In genomic region chr3:134485620-134486576, GRCh38 we compare ENCODE assay signal across 8 cellular contexts. TPM values are rescaled to one million over a fixed set of nuclear protein-coding genes. Genes with fewer than 3 reads are reported as not detected.
A peak's percentile ranks its signal among the peaks of the same experiment; 100 is the strongest.
DNase-seq lines count a peak whose midpoint lies in the region; ATAC-seq and TF ChIP-seq lines count a peak whose summit lies in the region.

Gene ANAPC13, minus strand, starts transcription at chr3:134485985. Its CDS starts 3,081 bp downstream, at chr3:134482904.
Gene CEP63, plus strand, starts transcription at chr3:134486057. Its CDS starts 9,264 bp downstream, at chr3:134495321.

- ATAC-seq in GM21717 (IDR thresholded peaks at IDR 0.05; ENCODE audit: unreplicated experiment), result peak; percentile 80

- no peaks in the 10 kb centered on the region for H3K27me3 Mint-ChIP-seq in activated T-cell treated with anti-CD3 and anti-CD28 coated beads, Interleukin-2, amount 50 U/mL, for 24 hours

- in situ Hi-C loops in KBM-7 (cut with MboI; ENCODE audit: low pct_unique_long_range_greater_than_20kb, low sequenced_read_pairs), result no loop called here

- H3K27ac ChIP-seq in esophagus (ENCODE audit: low read depth in 2 of 2, low read length in 1 of 2), result peak within 1 kb of the TSS; percentile 91 to 99
- H3K27ac ChIP-seq in muscle layer of colon (ENCODE audit: low read depth, low read length), result peak within 1 kb of the TSS; percentile 98

- H3K9me3 ChIP-seq in esophagus (ENCODE audit: control insufficient read depth in 2 of 2, insufficient read depth in 1 of 2, low read depth in 1 of 2, low read length in 1 of 2) (no peaks in the 10 kb centered on the region), muscle layer of colon (ENCODE audit: low read length) (no peaks in the 10 kb centered on the region)

- peaks cover 66% of the 10 kb centered on the region for H3K4me1 Mint-ChIP-seq in activated T-cell treated with anti-CD3 and anti-CD28 coated beads, Interleukin-2, amount 50 U/mL, for 24 hours (ENCODE audit: low read depth)

- peak within 1 kb of the TSS; percentile 99 for H3K27ac Mint-ChIP-seq in activated T-cell treated with anti-CD3 and anti-CD28 coated beads, Interleukin-2, amount 50 U/mL, for 24 hours

- H3K27me3 ChIP-seq in esophagus (ENCODE audit: control insufficient read depth in 1 of 2, insufficient read depth in 2 of 2, low read length in 2 of 2) (no peaks in the 10 kb centered on the region), muscle layer of colon (ENCODE audit: control insufficient read depth in 1 of 2, insufficient read depth in 2 of 2, low read length in 2 of 2) (no peaks in the 10 kb centered on the region)

- no peaks in the 10 kb centered on the region for H3K4me1 ChIP-seq in esophagus (ENCODE audit: control insufficient read depth in 2 of 2, insufficient read depth in 2 of 2, low read length in 1 of 2)
- H3K4me1 ChIP-seq in muscle layer of colon (ENCODE audit: insufficient read depth, low read length), result peaks cover 25% of the 10 kb centered on the region

- peaks cover 58% of the 10 kb centered on the region for H3K36me3 Mint-ChIP-seq in activated T-cell treated with anti-CD3 and anti-CD28 coated beads, Interleukin-2, amount 50 U/mL, for 24 hours (ENCODE audit: low read depth)

- H3K36me3 ChIP-seq in esophagus (ENCODE audit: control insufficient read depth in 2 of 2, insufficient read depth in 2 of 2, low read length in 1 of 2) (peaks cover 0 to 4% of the 10 kb centered on the region in 2 donors), muscle layer of colon (ENCODE audit: insufficient read depth, low read length) (peaks cover 19% of the 10 kb centered on the region)

- H3K9ac ChIP-seq in muscle layer of colon (ENCODE audit: low read length), result peak within 1 kb of the TSS; percentile 97

- peak; percentile 96 for DNase-seq in DMS153 treated with DMSO at 0.1 percent for 48 hours (lab: John Stamatoyannopoulos, UW; ENCODE audit: unreplicated experiment)
- peak; percentile 99 for DNase-seq in KBM-7
- peak; percentile 93 for DNase-seq in activated T-cell treated with anti-CD3 and anti-CD28 coated beads, Interleukin-2, amount 50 U/mL, for 24 hours
- DNase-seq in stimulated activated CD8-positive, alpha-beta memory T cell treated with anti-CD3 and anti-CD28 coated beads, Interleukin-7, amount 100 ng/mL, for 24 hours (ENCODE audit: low read depth), result peak; percentile 82

- 0% methylated on average over 85 to 87 of the region's 87 CpGs for WGBS in esophagus, 2 donors

- H3K4me3 Mint-ChIP-seq in activated T-cell treated with anti-CD3 and anti-CD28 coated beads, Interleukin-2, amount 50 U/mL, for 24 hours, result peak within 1 kb of the TSS; percentile 96

- H3K9me3 Mint-ChIP-seq in activated T-cell treated with anti-CD3 and anti-CD28 coated beads, Interleukin-2, amount 50 U/mL, for 24 hours, result no peaks in the 10 kb centered on the region

- H3K4me3 ChIP-seq in esophagus (ENCODE audit: low read depth in 1 of 2, low read length in 2 of 2) (peak within 1 kb of the TSS; percentile 90 to 98), muscle layer of colon (ENCODE audit: low read depth in 1 of 2, low read length in 2 of 2) (peak within 1 kb of the TSS; percentile 86 to 98)

TF ChIP-seq in PFSK-1, 5 proteins besides CTCF, POLR2A, EP300 and RAD21:
- peak; percentile 47; the same call in 1 of the 2 replicates for TF ChIP-seq TAF1 (IDR thresholded peaks at IDR 0.05; ENCODE audit: borderline replicate concordance, insufficient read depth, low read length)
- TF ChIP-seq SIN3A (IDR thresholded peaks at IDR 0.05; ENCODE audit: borderline replicate concordance, insufficient read depth, low read length), result no peak
- TF ChIP-seq REST (IDR thresholded peaks at IDR 0.05; ENCODE audit: insufficient read depth in 1 of 2, low read depth in 2 of 2, low read length in 2 of 2), result peak in 1 of 2 experiments; percentile 17; a peak in 1 of 4 replicates
- TF ChIP-seq FOXP2 (optimal IDR thresholded peaks at IDR 0.05; ENCODE audit: borderline replicate concordance, extremely low read depth, extremely low read length, insufficient read depth), result peak; percentile 43

RNA-seq across cellular contexts. Expression of gene ANAPC13, which starts in this region (rescaled TPM):
- polyA plus RNA-seq in PFSK-1 (2012; ENCODE audit: insufficient read length, low read depth), result 19.1 TPM
- polyA plus RNA-seq in esophagus, result 10 to 100 TPM; 15.7 to 33.0 TPM

RNA-seq across cellular contexts. Expression of gene CEP63, which starts in this region (rescaled TPM):
- 7.4 TPM for polyA plus RNA-seq in PFSK-1 (2012; ENCODE audit: insufficient read length, low read depth)
- polyA plus RNA-seq in esophagus, result 10 to 100 TPM; 10.1 to 11.7 TPM

Comparison
In these comparisons a context has a peak if more than half of its experiments do, and no peak if none do; other contexts are left out.
1. Peak in every context shown above with its lines: DNase-seq, ATAC-seq, H3K4me3 ChIP-seq and H3K27ac ChIP-seq.